Comparison of ENCODE assay signal across 20 cellular contexts in the genomic region with DNA sequence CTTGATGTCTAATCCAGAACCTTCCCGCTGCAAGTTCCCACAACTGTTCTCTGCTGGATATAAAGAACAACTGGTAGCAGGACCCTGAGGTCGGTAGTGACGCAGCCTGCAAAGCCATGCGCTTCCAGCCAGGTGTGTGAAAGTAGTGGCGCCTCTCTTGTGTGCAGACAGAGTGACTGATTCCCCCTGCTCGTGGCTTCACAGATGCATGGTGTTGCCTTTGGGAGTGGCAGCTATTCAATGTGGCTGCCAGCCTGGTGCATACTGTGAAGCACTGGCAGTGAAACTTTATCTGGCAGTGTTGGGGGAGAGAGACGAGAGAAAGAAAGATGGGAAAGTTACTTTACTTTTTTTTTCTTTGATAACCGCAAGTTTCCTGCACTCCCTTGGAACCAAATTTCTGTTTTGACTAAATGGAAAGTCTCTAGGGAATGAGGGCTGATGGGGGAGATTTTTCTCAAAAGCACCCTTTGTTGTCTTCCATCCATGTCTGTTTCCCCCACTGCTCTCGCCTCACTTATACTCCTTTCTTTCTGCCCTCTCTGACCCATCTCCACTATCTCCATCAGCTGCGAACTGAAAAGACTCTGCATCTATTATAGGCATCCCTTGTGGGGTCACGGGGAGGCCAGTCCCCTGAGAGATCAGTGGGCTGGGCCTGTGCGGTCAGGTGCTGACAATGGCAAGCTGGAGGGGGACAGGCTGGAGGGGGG.
DNase-seq lines count a peak whose midpoint lies in the region; ATAC-seq, FAIRE-seq and TF ChIP-seq lines count a peak whose summit lies in the region.
"Had no signal": no experiment of that assay in that cellular context is flagged by ENCODE, and none has a peak within 500 bp of the region (broad histone marks: within the 10 kb centered on the region; RNA-seq: fewer than 3 reads in every experiment).

No MANE protein-coding gene starts in this region.

- H3K4me3 ChIP-seq in H1 (ENCODE audit: extremely low read depth in 1 of 4, insufficient read depth in 2 of 4, low read depth in 3 of 4, low read length in 4 of 4), result no peak overlapping the region
- no peak overlapping the region for H3K4me3 ChIP-seq in gastrocnemius medialis
- H3K4me3 ChIP-seq in stomach, result no peak overlapping the region
- H3K4me3 ChIP-seq: cardiac muscle cell, suprapubic skin had no signal

- 0 out of 2 replicates have a peak overlapping the region, but pooled peaks have one; percentile 17 for H2AFZ ChIP-seq in H1 (ENCODE audit: low read length)

- H3K23me2 ChIP-seq in H1 (ENCODE audit: low read depth, low read length), result no peaks in the 10 kb centered on the region

- H2BK5ac ChIP-seq in H1 (ENCODE audit: low read depth, low read length), result no peak overlapping the region

- no peak overlapping the region for H4K91ac ChIP-seq in H1 (replicated peaks; ENCODE audit: insufficient read length, low read length)

- H3K9ac ChIP-seq in H1 (replicated peaks in 1 of 4; ENCODE audit: extremely low read depth in 1 of 4, low read depth in 3 of 4, low read length in 3 of 4), result no peak overlapping the region

- H3K9me3 ChIP-seq in H1 (ENCODE audit: insufficient read depth in 2 of 2, low read depth in 1 of 2, low read length in 1 of 2), result no peaks in the 10 kb centered on the region
- H3K9me3 ChIP-seq in gastrocnemius medialis, result no peaks in the 10 kb centered on the region
- peaks cover 0 to 9% (median 5%) of the 10 kb centered on the region in 4 donors for H3K9me3 ChIP-seq in stomach
- H3K9me3 ChIP-seq: suprapubic skin had no signal

- in situ Hi-C loops in gastrocnemius medialis (cut with MboI; ENCODE audit: low sequenced_read_pairs in 4 of 4), result no loop called here

- H3K14ac ChIP-seq in H1 (ENCODE audit: insufficient read length), result no peak overlapping the region

- H3K79me2 ChIP-seq in H1 (ENCODE audit: control insufficient read depth in 1 of 2, insufficient read depth in 2 of 2, low read length in 2 of 2), result no peaks in the 10 kb centered on the region

- DNase-seq in H1 (ENCODE audit: low read depth in 1 of 2, low spot score in 2 of 2), result no peak
- no peak for DNase-seq in gastrocnemius medialis
- DNase-seq in activated CD4-positive, CD25-positive, alpha-beta regulatory T cell treated with anti-CD3 and anti-CD28 coated beads, Interleukin-2, amount 50 U/mL, for 72 hours, result no peak
- DNase-seq in HUDEP-2 (lab: John Stamatoyannopoulos, UW; ENCODE audit: unreplicated experiment in 76 of 76), result no peak
- DNase-seq in stomach, result no peak
- DNase-seq: activated CD8-positive, alpha-beta memory T cell treated with anti-CD3 and anti-CD28 coated beads, Interleukin-2, amount 50 U/mL, for 48 hours; activated gamma-delta T cell; COR-L47; EL; HCEC 1CT; Kasumi-1; NCI-H1092 treated with DMSO at 0.1 percent for 48 hours; NCI-H2081; SHP77; stimulated activated CD8-positive, alpha-beta memory T cell treated with anti-CD3 and anti-CD28 coated beads, Interleukin-4, amount 100 ng/mL, for 48 hours had no signal

- H4K20me1 ChIP-seq in H1 (replicated peaks in 1 of 2; ENCODE audit: control insufficient read depth in 1 of 2, insufficient read depth in 2 of 2, low read length in 2 of 2), result no peaks in the 10 kb centered on the region

- H4K8ac ChIP-seq in H1 (ENCODE audit: extremely low read depth, insufficient read depth, low read length), result no peak overlapping the region

- H3K4me1 ChIP-seq in H1 (replicated peaks in 1 of 4; ENCODE audit: control insufficient read depth in 3 of 4, insufficient read depth in 4 of 4, low read length in 3 of 4) (no peaks in the 10 kb centered on the region), gastrocnemius medialis (peaks cover 0 to 12% of the 10 kb centered on the region in 2 donors), stomach (no peaks in the 10 kb centered on the region)
- H3K4me1 ChIP-seq: suprapubic skin had no signal

- H4K5ac ChIP-seq in H1 (ENCODE audit: insufficient read length, low read depth, low read length), result no peak overlapping the region

- TF ChIP-seq EP300 in H1 (IDR thresholded peaks at IDR 0.05; ENCODE audit: borderline replicate concordance in 1 of 2, low read depth in 2 of 2, low read length in 2 of 2) (no peak), stomach (IDR thresholded peaks at IDR 0.05) (no peak)

- no peak overlapping the region for H2BK20ac ChIP-seq in H1 (ENCODE audit: low read length)

- H3K27ac ChIP-seq in H1 (ENCODE audit: low read depth, low read length), result no peak overlapping the region
- H3K27ac ChIP-seq in gastrocnemius medialis, result no peak overlapping the region
- H3K27ac ChIP-seq in stomach, result no peak overlapping the region
- H3K27ac ChIP-seq: cardiac muscle cell, suprapubic skin had no signal

- no peak overlapping the region for H3K23ac ChIP-seq in H1 (ENCODE audit: insufficient read length)

- no peak overlapping the region for H2BK12ac ChIP-seq in H1 (ENCODE audit: low read depth, low read length)

- WGBS in H1 (ENCODE audit: extremely low coverage in 1 of 2, insufficient coverage in 1 of 2, insufficient read length in 1 of 2, insufficient replicate concordance in 2 of 2, low coverage in 1 of 2, low lambda C conversion rate in 2 of 2, missing lambda C conversion rate in 1 of 2), 2 experiments, result 89% methylated on average over 12 of the region's 12 CpGs; no CpG with 5 or more reads in 1 of the 2 experiments
- 65 to 80% (median 74%) methylated on average over 12 of the region's 12 CpGs for WGBS in stomach, 5 donors

- peak; percentile 48 for ATAC-seq in GM19023 (IDR thresholded peaks at IDR 0.05; ENCODE audit: unreplicated experiment)
- peak; percentile 75 for ATAC-seq in HG03342 (IDR thresholded peaks at IDR 0.05; ENCODE audit: unreplicated experiment)
- peak; percentile 54 to 57 for ATAC-seq in gastrocnemius medialis

- no peak overlapping the region for H2BK120ac ChIP-seq in H1 (replicated peaks; ENCODE audit: low read depth, low read length)

- H2BK15ac ChIP-seq in H1 (ENCODE audit: low read length), result no peak overlapping the region

- no peak overlapping the region for H2AK5ac ChIP-seq in H1 (ENCODE audit: low read depth, low read length)

- H3K79me1 ChIP-seq in H1 (ENCODE audit: low read depth, low read length), result no peaks in the 10 kb centered on the region

- no peak overlapping the region for H3K18ac ChIP-seq in H1 (ENCODE audit: extremely low read depth, low read length)

- H3K4me2 ChIP-seq in H1 (ENCODE audit: insufficient read depth in 1 of 2, low read depth in 2 of 2, low read length in 2 of 2), result no peak overlapping the region

- intact Hi-C loops in gastrocnemius medialis (cut with DNase I; ENCODE audit: low total_unique reads) (no loop called here), stomach (cut with DNase I; ENCODE audit: low total_unique reads) (no loop called here)

- TF ChIP-seq CTCF in H1 (IDR thresholded peaks at IDR 0.05; ENCODE audit: control extremely low read depth in 1 of 3, insufficient read depth in 1 of 3, low read depth in 1 of 3, low read length in 3 of 3), result no peak
- TF ChIP-seq CTCF in gastrocnemius medialis (IDR thresholded peaks at IDR 0.05 in 4 of 5, conservative IDR thresholded peaks at IDR 0.05 in 1 of 5), result no peak
- TF ChIP-seq CTCF in stomach (IDR thresholded peaks at IDR 0.05), result no peak

- no peak for TF ChIP-seq RAD21 in H1 (IDR thresholded peaks at IDR 0.05 in 1 of 2, conservative IDR thresholded peaks at IDR 0.05 in 1 of 2; ENCODE audit: low read depth in 2 of 2, low read length in 2 of 2)

- POLR2A ChIA-PET in H1 (lab: Charles Lee; ENCODE audit: partially characterized antibody), result no interaction called here

- no peak for FAIRE-seq in H1 (lab: Jason Lieb, UNC)
- FAIRE-seq: HTR-8/SVneo had no signal

- H3K36me3 ChIP-seq in H1 (ENCODE audit: control insufficient read depth in 2 of 4, insufficient read depth in 4 of 4, low read length in 3 of 4) (no peaks in the 10 kb centered on the region), gastrocnemius medialis (no peaks in the 10 kb centered on the region), stomach (no peaks in the 10 kb centered on the region)
- H3K36me3 ChIP-seq: cardiac muscle cell, suprapubic skin had no signal

- TF ChIP-seq POLR2A in H1 (IDR thresholded peaks at IDR 0.05; ENCODE audit: control extremely low read depth in 1 of 2, low read depth in 2 of 2, low read length in 2 of 2) (no peak), gastrocnemius medialis (IDR thresholded peaks at IDR 0.05) (no peak), stomach (IDR thresholded peaks at IDR 0.05) (no peak)

- CTCF ChIA-PET in H1 (lab: Charles Lee; ENCODE audit: partially characterized antibody), result interaction anchor here (1.2 kb wide), 1 partner anchor 11 kb away, joined by 3 read pairs; no protein-coding TSS in a partner anchor

- H3K27me3 ChIP-seq in H1 (replicated peaks in 1 of 4; ENCODE audit: control insufficient read depth in 3 of 4, extremely low read depth in 1 of 4, insufficient read depth in 3 of 4, low read length in 3 of 4), result no peaks in the 10 kb centered on the region
- no peaks in the 10 kb centered on the region for H3K27me3 ChIP-seq in gastrocnemius medialis
- H3K27me3 ChIP-seq in stomach, result no peaks in the 10 kb centered on the region
- H3K27me3 ChIP-seq: cardiac muscle cell, suprapubic skin had no signal

- H3K4ac ChIP-seq in H1 (replicated peaks; ENCODE audit: insufficient read length, low read depth, low read length), result no peak overlapping the region

- H3K56ac ChIP-seq in H1 (replicated peaks; ENCODE audit: insufficient read length, low read depth, low read length), result no peak overlapping the region

TF ChIP-seq in H1, 55 proteins besides CTCF, POLR2A, EP300 and RAD21 (continues in another document):
- TF ChIP-seq KDM1A (IDR thresholded peaks at IDR 0.05; ENCODE audit: borderline replicate concordance, low read length), result no peak
- TF ChIP-seq NRF1 (IDR thresholded peaks at IDR 0.05; ENCODE audit: low read depth, low read length), result no peak
- no peak for TF ChIP-seq TAF7 (optimal IDR thresholded peaks at IDR 0.05; ENCODE audit: borderline replicate concordance, low read depth, low read length)
- TF ChIP-seq HDAC2 (IDR thresholded peaks at IDR 0.05; ENCODE audit: borderline replicate concordance in 1 of 2, low read depth in 2 of 2, low read length in 2 of 2), result no peak
- no peak for TF ChIP-seq SP2 (IDR thresholded peaks at IDR 0.05; ENCODE audit: low read length)
- no peak for TF ChIP-seq CHD2 (IDR thresholded peaks at IDR 0.05; ENCODE audit: low read length)
- no peak for TF ChIP-seq RFX5 (IDR thresholded peaks at IDR 0.05; ENCODE audit: borderline replicate concordance, low read depth, low read length)
